ENCODE assay signal across 7 cellular contexts in the genomic region with DNA sequence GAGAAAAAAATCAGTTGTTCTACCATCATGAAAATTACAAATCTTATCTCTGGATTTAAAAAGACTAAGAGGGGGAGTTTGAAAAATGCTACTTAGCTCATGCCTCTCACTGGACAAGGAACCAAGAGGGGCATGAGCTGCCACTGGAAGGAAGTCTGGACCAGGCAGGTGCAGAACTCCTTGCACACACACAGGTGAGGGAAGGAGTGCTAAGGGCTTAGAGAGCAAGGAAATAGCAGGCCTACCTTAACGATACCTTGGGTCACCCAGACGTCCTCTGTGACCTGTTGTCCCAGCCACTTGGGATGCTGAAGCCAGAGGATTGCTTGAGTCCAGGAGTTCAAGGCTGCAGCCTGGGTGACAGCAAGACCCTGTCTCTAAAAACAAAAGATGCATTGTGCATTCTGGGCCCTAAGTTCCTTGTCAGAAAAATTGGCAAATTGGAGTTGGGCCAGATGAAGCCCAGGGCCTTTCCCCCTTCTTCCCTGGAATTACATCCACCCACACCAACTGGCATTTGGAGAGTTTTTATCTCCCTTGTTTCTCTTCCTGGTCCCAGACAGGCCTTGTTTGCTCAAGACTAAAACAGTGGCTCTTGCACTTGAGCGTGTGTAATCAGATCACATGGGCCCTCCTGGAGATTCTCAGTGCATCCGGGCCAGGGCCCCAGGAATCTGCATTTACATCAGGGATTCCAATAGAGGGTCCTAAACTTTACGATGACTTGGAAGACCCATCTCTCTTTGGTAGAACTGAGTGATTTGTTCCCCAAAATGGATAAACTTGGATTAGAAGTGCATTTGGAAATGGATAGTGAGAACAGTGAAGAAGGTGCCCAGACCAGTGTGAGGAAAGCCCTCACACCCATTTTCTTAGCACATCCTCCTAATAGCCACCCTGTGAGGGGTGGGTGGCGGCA. TPM values are rescaled to one million over a fixed set of nuclear protein-coding genes. Genes with fewer than 3 reads are reported as not detected.
DNase-seq lines count a peak whose midpoint lies in the region; ATAC-seq, FAIRE-seq and TF ChIP-seq lines count a peak whose summit lies in the region.

No MANE protein-coding gene starts in this region.

- no peak for TF ChIP-seq CTCF in OCI-LY1 (IDR thresholded peaks at IDR 0.05; ENCODE audit: low read length)
- TF ChIP-seq CTCF in colonic mucosa (IDR thresholded peaks at IDR 0.05), result no peak

- no peaks in the 10 kb centered on the region for H3K27me3 Mint-ChIP-seq in naive B cell

- H3K27me3 ChIP-seq in OCI-LY1 (ENCODE audit: insufficient read depth, low read length) (no peaks in the 10 kb centered on the region), colonic mucosa (no peaks in the 10 kb centered on the region)

- H3K79me2 ChIP-seq in OCI-LY1 (ENCODE audit: insufficient read depth, low read length), result no peaks in the 10 kb centered on the region

- H3K4me1 Mint-ChIP-seq in naive B cell, result peaks cover 38 to 50% (median 46%) of the 10 kb centered on the region in 3 donors

- intact Hi-C loops in colonic mucosa (cut with DNase I), result loop anchor here (5.0 kb wide), 1 partner anchor 46 kb away; no protein-coding TSS in a partner anchor

- H3K4me3 Mint-ChIP-seq in naive B cell, result peak overlapping the region; percentile 6 to 100 (median 98)

- H3K4me1 ChIP-seq in OCI-LY1 (ENCODE audit: insufficient read depth, low read length, severe bottlenecking) (peaks cover 29% of the 10 kb centered on the region), colonic mucosa (peaks cover 28% of the 10 kb centered on the region)

- H3K4me2 ChIP-seq in OCI-LY1 (ENCODE audit: low read length), result peak overlapping the region; percentile 84; the same call in 1 of the 2 replicates

- ATAC-seq in naive B cell (ENCODE audit: low read depth in 2 of 2) (no peak), GM19328 (IDR thresholded peaks at IDR 0.05; ENCODE audit: unreplicated experiment) (no peak)

- DNase-seq in GM12891 (ENCODE audit: insufficient read length, low spot score) (no peak), colonic mucosa (peak; percentile 68), naive B cell (no peak), RKO (ENCODE audit: low spot score) (no peak)
- no peak for DNase-seq in stimulated activated CD4-positive, alpha-beta T cell treated with anti-CD3 and anti-CD28 coated beads, Interleukin-4, amount 100 ng/mL, for 1 hour

- H3K27ac ChIP-seq in OCI-LY1 (ENCODE audit: low read depth, low read length, poor library complexity, severe bottlenecking) (peak overlapping the region; percentile 92), colonic mucosa (peak overlapping the region; percentile 97)

- H3K36me3 Mint-ChIP-seq in naive B cell, result peaks cover 5 to 17% of the 10 kb centered on the region in 2 donors

- H3K9ac ChIP-seq in OCI-LY1 (ENCODE audit: low read length) (no peak overlapping the region), colonic mucosa (ENCODE audit: low read depth in 2 of 2, low read length in 2 of 2) (peak overlapping the region in 1 of 2 donors; percentile 95)

- H3K27ac Mint-ChIP-seq in naive B cell, result peak overlapping the region; percentile 39 to 97 (median 90)

- H3K36me3 ChIP-seq in OCI-LY1 (ENCODE audit: insufficient read depth, low read length), result peaks cover 25% of the 10 kb centered on the region
- no peaks in the 10 kb centered on the region for H3K36me3 ChIP-seq in colonic mucosa

- no peak for FAIRE-seq in GM12891 (lab: Jason Lieb, UNC)

- H3K9me3 ChIP-seq in OCI-LY1 (ENCODE audit: low read length) (no peaks in the 10 kb centered on the region), colonic mucosa (no peaks in the 10 kb centered on the region)

- H3F3A ChIP-seq in OCI-LY1 (ENCODE audit: insufficient read depth, low read length), result peaks cover 9% of the 10 kb centered on the region; the same call in 1 of the 2 replicates

- peak overlapping the region; percentile 87 for H3K4me3 ChIP-seq in OCI-LY1 (ENCODE audit: low read depth, low read length, poor library complexity, severe bottlenecking)
- H3K4me3 ChIP-seq in colonic mucosa, result peak overlapping the region; percentile 79

- no peaks in the 10 kb centered on the region for H3K9me2 ChIP-seq in OCI-LY1 (ENCODE audit: low read depth, low read length)

- H2AFZ ChIP-seq in OCI-LY1 (ENCODE audit: low read length), result no peak overlapping the region

- no peaks in the 10 kb centered on the region for H3K9me3 Mint-ChIP-seq in naive B cell

- TF ChIP-seq POLR2A in GM12891 (IDR thresholded peaks at IDR 0.05; ENCODE audit: low read depth, low read length), result peak; percentile 90

- no peaks in the 10 kb centered on the region for H4K20me1 ChIP-seq in OCI-LY1 (ENCODE audit: insufficient read depth, low read length)

TF ChIP-seq in GM12891, 5 proteins besides CTCF, POLR2A, EP300 and RAD21:
- peak; percentile 62 for TF ChIP-seq POU2F2 (IDR thresholded peaks at IDR 0.05; ENCODE audit: low read depth, low read length)
- no peak for TF ChIP-seq SPI1 (IDR thresholded peaks at IDR 0.05; ENCODE audit: low read depth, low read length)
- TF ChIP-seq PAX5 (IDR thresholded peaks at IDR 0.05; ENCODE audit: insufficient read depth, low read length, severe bottlenecking), result no peak
- peak; percentile 51; the same call in 1 of the 2 replicates for TF ChIP-seq POLR2AphosphoS5 (IDR thresholded peaks at IDR 0.05; ENCODE audit: low read depth, low read length)
- TF ChIP-seq TAF1 (IDR thresholded peaks at IDR 0.05; ENCODE audit: low read depth, low read length), result no peak

RNA-seq across cellular contexts. Expression of a gene that starts 3.0 kb away (rescaled TPM):
- 93.2 TPM for polyA plus RNA-seq in GM12891 (2012; ENCODE audit: low read depth, missing spikeins)
- total RNA-seq in colonic mucosa, result 100 to 1,000 TPM in 1 of 2 donors, 10 to 100 TPM in 1; 45.5 to 147 TPM
- polyA plus RNA-seq in naive B cell (ENCODE audit: low read depth in 6 of 6), result 100 to 1,000 TPM in 1 of 6 donors, 10 to 100 TPM in 5; 22.6 to 124 (median 78.2) TPM
